Comparison of ENCODE assay signal across 25 cellular contexts in genomic region chr16:55351936-55352335, GRCh38. TPM values are rescaled to one million over a fixed set of nuclear protein-coding genes. Genes with fewer than 3 reads are reported as not detected.
"Had no signal": no experiment of that assay in that cellular context is flagged by ENCODE, and none has a peak within 500 bp of the region (broad histone marks: within the 10 kb centered on the region; RNA-seq: fewer than 3 reads in every experiment).

No MANE protein-coding gene starts in this region.

- H3K9ac ChIP-seq: SK-N-SH had no signal

- H3K36me3 ChIP-seq: SJSA1 had no signal

- DNase-seq: KBM-7, MV-4-11, NCI-H1048, NCI-H1105, NCI-H1417, NCI-H1436 treated with DMSO at 0.1 percent for 48 hours, NCI-H1694, NCI-H1930, NCI-H2081 treated with DMSO at 0.1 percent for 48 hours, NCI-H2171, NCI-H226, NCI-H446, NCI-H510A, NCI-H524 treated with DMSO at 0.1 percent for 48 hours, NCI-H69, NCI-H774, Right ventricle myocardium superior, RPMI8226, SIG-M5, SK-N-SH had no signal

- H3K9me3 ChIP-seq: SJSA1, SK-N-SH had no signal

- H3K4me1 ChIP-seq: SJSA1 had no signal

- FAIRE-seq: HTR-8/SVneo, RCC 7860 had no signal

- H3K4me2 ChIP-seq: SK-N-SH had no signal

- H3K4me3 ChIP-seq: SJSA1 had no signal

- H3K27ac ChIP-seq: HL-60, SJSA1 had no signal

RNA-seq across cellular contexts. Expression of gene IRX6, which starts 27.9 kb away (rescaled TPM):
- total RNA-seq: MCF 10A, SJSA1 had no signal
- polyA plus RNA-seq: SK-N-SH had no signal
